12 cellular contexts compared by ENCODE assay signal in genomic region chr2:17658251-17658843, GRCh38.
DNase-seq lines count a peak whose midpoint lies in the region; ATAC-seq and TF ChIP-seq lines count a peak whose summit lies in the region.
"Had no signal": no experiment of that assay in that cellular context is flagged by ENCODE, and none has a peak within 500 bp of the region (broad histone marks: within the 10 kb centered on the region; RNA-seq: fewer than 3 reads in every experiment).

No MANE protein-coding gene starts in this region.

- no peak for TF ChIP-seq CTCF in fibroblast of lung (conservative IDR thresholded peaks at IDR 0.05 in 1 of 2, IDR thresholded peaks at IDR 0.05 in 1 of 2; ENCODE audit: low read depth in 1 of 2, low read length in 2 of 2)
- no peak for TF ChIP-seq CTCF in right atrium auricular region (IDR thresholded peaks at IDR 0.05)

- H4K20me1 ChIP-seq in fibroblast of lung (ENCODE audit: control insufficient read depth, extremely low read depth, insufficient read depth, low read length), result no peaks in the 10 kb centered on the region

- H3K4me2 ChIP-seq in fibroblast of lung (ENCODE audit: extremely low read depth, insufficient read depth, low read length), result no peak overlapping the region

- H3K79me2 ChIP-seq in fibroblast of lung (ENCODE audit: control insufficient read depth, insufficient read depth, low read length), result no peaks in the 10 kb centered on the region

- DNase-seq in GM04504 (ENCODE audit: low read depth) (peak; percentile 68), fibroblast of lung (ENCODE audit: low read depth in 2 of 2) (peak; percentile 24 to 88), right atrium auricular region (ENCODE audit: low spot score) (no peak), NK-92 (lab: John Stamatoyannopoulos, UW; ENCODE audit: unreplicated experiment) (no peak), hepatic stellate cell (ENCODE audit: low spot score) (no peak)
- DNase-seq: activated gamma-delta T cell; DMS53; NCI-H1417 treated with DMSO at 0.1 percent for 48 hours; stimulated activated CD4-positive, alpha-beta T cell treated with anti-CD3 and anti-CD28 coated beads, Interleukin-4, amount 100 ng/mL, for 1 hour had no signal

- H3K27me3 ChIP-seq in fibroblast of lung (ENCODE audit: control insufficient read depth, insufficient read depth, low read length) (no peaks in the 10 kb centered on the region), right atrium auricular region (no peaks in the 10 kb centered on the region)

- H3K27ac ChIP-seq in fibroblast of lung (ENCODE audit: insufficient read depth, low read length) (no peak overlapping the region), right atrium auricular region (no peak overlapping the region)

- no peak overlapping the region for H3K9ac ChIP-seq in fibroblast of lung (ENCODE audit: insufficient read depth, low read length)

- H3K4me3 ChIP-seq in fibroblast of lung (replicated peaks in 1 of 4; ENCODE audit: control extremely low read depth in 1 of 4, insufficient read depth in 1 of 4, low read depth in 3 of 4, low read length in 4 of 4) (no peak overlapping the region), right atrium auricular region (no peak overlapping the region)

- no peak overlapping the region for H2AFZ ChIP-seq in fibroblast of lung (ENCODE audit: low read length)

- no peaks in the 10 kb centered on the region for H3K36me3 ChIP-seq in fibroblast of lung (ENCODE audit: control insufficient read depth, insufficient read depth, low read length)
- H3K36me3 ChIP-seq in right atrium auricular region, result no peaks in the 10 kb centered on the region

- H3K9me3 ChIP-seq in fibroblast of lung (ENCODE audit: control insufficient read depth, insufficient read depth, low read depth, low read length) (no peaks in the 10 kb centered on the region), right atrium auricular region (no peaks in the 10 kb centered on the region)

- no peaks in the 10 kb centered on the region for H3K4me1 ChIP-seq in fibroblast of lung (ENCODE audit: control insufficient read depth, extremely low read depth, insufficient read depth, low read length)
- no peaks in the 10 kb centered on the region for H3K4me1 ChIP-seq in right atrium auricular region

- peak; percentile 62 for ATAC-seq in GM21447 (IDR thresholded peaks at IDR 0.05; ENCODE audit: unreplicated experiment)
- peak; percentile 57 for ATAC-seq in HG03469 (IDR thresholded peaks at IDR 0.05; ENCODE audit: unreplicated experiment)
- ATAC-seq in GM18861 (IDR thresholded peaks at IDR 0.05; ENCODE audit: unreplicated experiment), result no peak

Comparison
In these comparisons a context has a peak if more than half of its experiments do, and no peak if none do; other contexts are left out.
1. DNase-seq: peak in GM04504 (single experiment) and fibroblast of lung (2 of 2); none in right atrium auricular region (single experiment), NK-92 (single experiment) and hepatic stellate cell (single experiment).